Comparison of ENCODE assay signal across 9 cellular contexts in the genomic region with DNA sequence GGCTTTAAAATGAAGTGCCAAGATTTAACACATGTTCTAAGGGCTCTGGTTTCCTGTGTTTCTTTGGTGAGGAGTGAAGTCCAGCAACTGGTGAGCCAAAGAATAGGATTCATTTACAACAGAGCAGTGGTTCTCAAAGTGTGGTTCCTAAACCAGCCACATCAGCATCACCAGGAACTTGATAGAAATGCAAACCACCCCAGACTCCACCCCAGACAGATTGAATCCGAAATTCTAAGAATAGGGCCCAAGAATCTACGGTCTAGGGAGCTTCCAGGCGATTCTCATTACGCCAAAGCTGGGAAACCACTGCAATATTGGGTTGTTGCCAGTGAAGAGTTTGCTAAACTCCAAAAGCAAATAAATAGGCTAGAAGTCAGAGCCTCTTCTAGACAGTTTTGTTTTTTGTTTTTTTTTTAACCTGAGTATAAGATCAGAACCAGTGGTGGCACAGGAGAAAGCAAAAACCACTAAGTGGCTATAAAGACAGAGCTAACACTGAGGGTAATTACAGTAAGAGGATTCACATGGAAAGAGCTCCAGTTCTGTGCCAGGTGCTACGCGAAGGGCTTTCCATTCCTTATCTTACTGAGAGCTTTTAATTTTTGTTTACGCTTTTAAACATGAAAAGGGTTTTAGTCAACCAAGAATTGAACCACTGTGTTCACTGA.
DNase-seq lines count a peak whose midpoint lies in the region; ATAC-seq and TF ChIP-seq lines count a peak whose summit lies in the region.
"Had no signal": no experiment of that assay in that cellular context is flagged by ENCODE, and none has a peak within 500 bp of the region (broad histone marks: within the 10 kb centered on the region; RNA-seq: fewer than 3 reads in every experiment).

No MANE protein-coding gene starts in this region.

- H3K4me1 ChIP-seq in ACC112 (ENCODE audit: control insufficient read depth, insufficient read depth, low read length, unreplicated experiment), result peaks cover 22% of the 10 kb centered on the region
- H3K4me1 ChIP-seq in muscle layer of duodenum (ENCODE audit: control insufficient read depth in 1 of 2, insufficient read depth in 2 of 2, low read length in 2 of 2), result peaks cover 4 to 12% of the 10 kb centered on the region in 2 donors

- ATAC-seq in GM21367 (IDR thresholded peaks at IDR 0.05; ENCODE audit: unreplicated experiment), result no peak
- ATAC-seq: effector memory CD8-positive, alpha-beta T cell had no signal

- H3K27ac ChIP-seq in ACC112 (ENCODE audit: low read depth, low read length) (peak overlapping the region; percentile 83), coronary artery (peak overlapping the region; percentile 83 to 86), muscle layer of duodenum (ENCODE audit: low read length) (peak overlapping the region; percentile 72)

- H3K36me3 ChIP-seq in ACC112 (ENCODE audit: insufficient read depth, low read length) (no peaks in the 10 kb centered on the region), muscle layer of duodenum (ENCODE audit: control insufficient read depth in 1 of 2, insufficient read depth in 2 of 2, low read length in 2 of 2) (no peaks in the 10 kb centered on the region)

- TF ChIP-seq CTCF in coronary artery (IDR thresholded peaks at IDR 0.05), result no peak

- H3K4me3 ChIP-seq in ACC112 (ENCODE audit: low read depth, low read length), result peak overlapping the region; percentile 42; the same call in 1 of the 2 replicates
- peak overlapping the region; percentile 51 for H3K4me3 ChIP-seq in coronary artery
- H3K4me3 ChIP-seq in muscle layer of duodenum (ENCODE audit: low read depth in 1 of 2, low read length in 2 of 2), result no peak overlapping the region

- H3K9me3 ChIP-seq in muscle layer of duodenum (ENCODE audit: control insufficient read depth in 1 of 2, low read length in 2 of 2), result no peaks in the 10 kb centered on the region

- H2AFZ ChIP-seq in ACC112 (ENCODE audit: low read length, unreplicated experiment), result peak overlapping the region; percentile 89

- DNase-seq in NCI-H187 (lab: John Stamatoyannopoulos, UW) (peak; percentile 94 to 97), coronary artery (ENCODE audit: low spot score) (no peak), GOT3 (lab: John Stamatoyannopoulos, UW) (no peak)
- DNase-seq in NK-92 treated with Interleukin-12 subunit alpha and Interleukin-12 subunit beta, amount 100 ng/mL, for 24 hours (lab: John Stamatoyannopoulos, UW), result no peak
- DNase-seq in activated naive CD4-positive, alpha-beta T cell (lab: John Stamatoyannopoulos, UW), result no peak
- DNase-seq: effector memory CD8-positive, alpha-beta T cell had no signal

- H3K27me3 ChIP-seq in ACC112 (ENCODE audit: insufficient read depth, low read length) (no peaks in the 10 kb centered on the region), muscle layer of duodenum (ENCODE audit: low read depth, low read length) (no peaks in the 10 kb centered on the region)

- no peaks in the 10 kb centered on the region for H3K79me2 ChIP-seq in ACC112 (ENCODE audit: control insufficient read depth, insufficient read depth, low read length, unreplicated experiment)

Comparison
In these comparisons a context has a peak if more than half of its experiments do, and no peak if none do; other contexts are left out.
1. H3K4me3 ChIP-seq: peak in ACC112 (single experiment) and coronary artery (single experiment); none in muscle layer of duodenum (0 of 2).
2. DNase-seq: peak in NCI-H187 (2 of 2); none in coronary artery (single experiment), GOT3 (single experiment), NK-92 treated with Interleukin-12 subunit alpha and Interleukin-12 subunit beta, amount 100 ng/mL, for 24 hours (single experiment) and activated naive CD4-positive, alpha-beta T cell (0 of 4).
3. Peak in every context shown above with its lines, with median percentiles within 50 percentile points of each other: H3K27ac ChIP-seq.